18 cellular contexts compared by ENCODE assay signal in the genomic region with DNA sequence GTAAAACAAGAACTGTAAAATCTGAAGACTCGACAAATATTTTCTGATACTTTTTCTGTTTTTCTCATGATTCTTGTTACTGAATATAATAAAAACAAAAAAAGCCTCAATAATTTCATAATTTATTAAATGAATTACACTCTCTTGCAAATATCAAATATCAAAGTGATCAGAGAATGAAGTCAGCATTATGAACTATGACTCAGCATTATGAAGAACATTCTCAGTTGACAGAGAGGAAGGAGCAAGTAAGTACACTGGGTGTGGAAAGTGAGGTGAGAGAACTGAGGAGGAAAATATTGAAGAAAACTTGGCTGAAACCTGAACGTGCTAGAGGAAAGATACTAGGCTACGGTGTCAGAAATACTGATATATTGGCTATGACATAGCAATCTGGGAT.
A peak's percentile ranks its signal among the peaks of the same experiment; 100 is the strongest.
DNase-seq lines count a peak whose midpoint lies in the region; ATAC-seq and TF ChIP-seq lines count a peak whose summit lies in the region.
"Had no signal": no experiment of that assay in that cellular context is flagged by ENCODE, and none has a peak within 500 bp of the region (broad histone marks: within the 10 kb centered on the region; RNA-seq: fewer than 3 reads in every experiment).

No MANE protein-coding gene starts in this region.

- no peaks in the 10 kb centered on the region for H3K9me3 Mint-ChIP-seq in type B pancreatic cell
- H3K9me3 Mint-ChIP-seq: CD4-positive, alpha-beta T cell; HFFc6 had no signal

- H3K27ac Mint-ChIP-seq in type B pancreatic cell, result peak overlapping the region; percentile 9
- H3K27ac Mint-ChIP-seq: activated B cell treated with CpG ODN at 0.5 μM for 24 hours; CD4-positive, alpha-beta T cell; HFFc6 had no signal

- no peaks in the 10 kb centered on the region for H3K27me3 Mint-ChIP-seq in type B pancreatic cell
- H3K27me3 Mint-ChIP-seq: activated B cell treated with CpG ODN at 0.5 μM for 24 hours; CD4-positive, alpha-beta T cell had no signal

- H3K4me1 Mint-ChIP-seq in type B pancreatic cell (ENCODE audit: unreplicated experiment), result no peaks in the 10 kb centered on the region
- H3K4me1 Mint-ChIP-seq: activated B cell treated with CpG ODN at 0.5 μM for 24 hours had no signal

- H3K27me3 ChIP-seq in tibial artery, result no peaks in the 10 kb centered on the region

- H3K4me3 ChIP-seq in epithelial cell of esophagus (ENCODE audit: low read length) (no peak overlapping the region), tibial artery (no peak overlapping the region)
- H3K4me3 ChIP-seq: thoracic aorta had no signal

- H3K27ac ChIP-seq in RWPE1 (no peak overlapping the region), tibial artery (no peak overlapping the region)
- H3K27ac ChIP-seq: epithelial cell of prostate, KMS-11, thoracic aorta had no signal

- no peaks in the 10 kb centered on the region for H3K36me3 Mint-ChIP-seq in type B pancreatic cell

- peak; percentile 16 for DNase-seq in NCI-H510A treated with DMSO at 0.1 percent for 48 hours (lab: John Stamatoyannopoulos, UW)
- DNase-seq in NCI-H510A (lab: John Stamatoyannopoulos, UW), result no peak
- DNase-seq in RWPE1 (ENCODE audit: low spot score), result peak; percentile 44
- peak; percentile 64 for DNase-seq in epithelial cell of esophagus (ENCODE audit: low read depth)
- DNase-seq in type B pancreatic cell (ENCODE audit: extremely low spot score, unreplicated experiment), result no peak
- DNase-seq in tibial artery, result no peak
- no peak for DNase-seq in ureter (ENCODE audit: low spot score)
- DNase-seq: activated B cell treated with CpG ODN at 0.5 μM for 24 hours; amygdala; CD4-positive, alpha-beta T cell; HFFc6; NCI-H1417 treated with DMSO at 0.1 percent for 48 hours; NCI-H524 treated with DMSO at 0.1 percent for 48 hours; stimulated activated CD4-positive, alpha-beta T cell treated with anti-CD3 and anti-CD28 coated beads, Interleukin-4, amount 100 ng/mL, for 4 hours had no signal

- no peaks in the 10 kb centered on the region for H3K36me3 ChIP-seq in tibial artery
- H3K36me3 ChIP-seq: thoracic aorta had no signal

- H3K4me1 ChIP-seq in tibial artery, result no peaks in the 10 kb centered on the region

- POLR2A ChIA-PET in RWPE1 (lab: Yijun Ruan, JAX; ENCODE audit: low non-redundant PET), result no interaction called here

- H3K4me3 Mint-ChIP-seq in type B pancreatic cell, result no peak overlapping the region
- H3K4me3 Mint-ChIP-seq: activated B cell treated with CpG ODN at 0.5 μM for 24 hours; CD4-positive, alpha-beta T cell; HFFc6 had no signal

- no peaks in the 10 kb centered on the region for H3K9me3 ChIP-seq in tibial artery
- H3K9me3 ChIP-seq: thoracic aorta had no signal

- TF ChIP-seq CTCF in RWPE1 (conservative IDR thresholded peaks at IDR 0.05; ENCODE audit: low read depth) (no peak), epithelial cell of esophagus (IDR thresholded peaks at IDR 0.05; ENCODE audit: insufficient read depth, low read depth, low read length, missing control alignments) (no peak), type B pancreatic cell (conservative IDR thresholded peaks at IDR 0.05) (no peak), tibial artery (IDR thresholded peaks at IDR 0.05) (no peak)

- CTCF ChIA-PET in RWPE1 (lab: Yijun Ruan, JAX), result interaction anchor here (0.6 to 0.7 kb wide), 4 partner anchors 10 to 405 kb away, joined by 3 to 8 read pairs (median 3); no protein-coding TSS in a partner anchor

- intact Hi-C loops in tibial artery (cut with DNase I; ENCODE audit: low total_unique reads), result no loop called here

- ATAC-seq in HG03571 (IDR thresholded peaks at IDR 0.05; ENCODE audit: unreplicated experiment), result no peak

Comparison
In these comparisons a context has a peak if more than half of its experiments do, and no peak if none do; other contexts are left out.
1. DNase-seq: peak in NCI-H510A treated with DMSO at 0.1 percent for 48 hours (single experiment), RWPE1 (single experiment) and epithelial cell of esophagus (single experiment); none in NCI-H510A (single experiment), type B pancreatic cell (single experiment), tibial artery (0 of 2) and ureter (single experiment).